1 cellular context compared by ENCODE assay signal in genomic region chr2:215793747-215794595, GRCh38.
TF ChIP-seq lines count a peak whose summit lies in the region.

No MANE protein-coding gene starts in this region.

TF ChIP-seq in HepG2, 621 proteins besides CTCF, POLR2A, EP300 and RAD21 (continued from another document and continues in another):
- TF ChIP-seq TFDP1 (CRISPR knock-in tag; IDR thresholded peaks at IDR 0.05; ENCODE audit: borderline replicate concordance) (peak; percentile 80; the same call in 1 of the 2 replicates), DBP (CRISPR knock-in tag; IDR thresholded peaks at IDR 0.05; ENCODE audit: not compliant biosample characterization) (peak; percentile 56), MAZ (IDR thresholded peaks at IDR 0.05; ENCODE audit: borderline replicate concordance, low read depth, low read length) (no peak), MAZ (CRISPR knock-in tag; IDR thresholded peaks at IDR 0.05; ENCODE audit: low read depth) (peak; percentile 72), ZNF501 (CRISPR knock-in tag; IDR thresholded peaks at IDR 0.05) (no peak), HOXA9 (CRISPR knock-in tag; IDR thresholded peaks at IDR 0.05; ENCODE audit: borderline replicate concordance) (no peak), ZSCAN9 (CRISPR knock-in tag; IDR thresholded peaks at IDR 0.05; ENCODE audit: borderline replicate concordance) (peak; percentile 96), PAXIP1 (CRISPR knock-in tag; conservative IDR thresholded peaks at IDR 0.05) (peak; percentile 97), ELF4 (CRISPR knock-in tag; IDR thresholded peaks at IDR 0.05; ENCODE audit: borderline replicate concordance) (peak; percentile 83; the same call in 1 of the 2 replicates), ZNF160 (CRISPR knock-in tag; IDR thresholded peaks at IDR 0.05) (peak; percentile 36; the same call in 1 of the 2 replicates), RELA (CRISPR knock-in tag; IDR thresholded peaks at IDR 0.05) (no peak), RFXAP (CRISPR knock-in tag; IDR thresholded peaks at IDR 0.05; ENCODE audit: borderline replicate concordance) (peak; percentile 64; the same call in 1 of the 2 replicates), FUBP1 (CRISPR knock-in tag; IDR thresholded peaks at IDR 0.05; ENCODE audit: borderline replicate concordance) (no peak), ZHX2 (IDR thresholded peaks at IDR 0.05; ENCODE audit: low read depth) (peak; percentile 58; the same call in 1 of the 2 replicates), ZHX2 (CRISPR knock-in tag; IDR thresholded peaks at IDR 0.05; ENCODE audit: borderline replicate concordance) (peak; percentile 69; the same call in 1 of the 2 replicates), HOXA5 (CRISPR knock-in tag; IDR thresholded peaks at IDR 0.05) (peak; percentile 94; the same call in 1 of the 2 replicates), ZFAT (CRISPR knock-in tag; conservative IDR thresholded peaks at IDR 0.05) (no peak), JARID2 (CRISPR knock-in tag; IDR thresholded peaks at IDR 0.05; ENCODE audit: insufficient replicate concordance) (peak; percentile 92), NFKBIZ (CRISPR knock-in tag; IDR thresholded peaks at IDR 0.05) (peak; percentile 90; the same call in 1 of the 2 replicates), SIN3A (IDR thresholded peaks at IDR 0.05; ENCODE audit: borderline replicate concordance, low read depth, low read length) (0 out of 2 replicates have a peak, but pooled peaks have one; percentile 47), ZUFSP (CRISPR knock-in tag; IDR thresholded peaks at IDR 0.05; ENCODE audit: borderline replicate concordance) (no peak), ZFP1 (CRISPR knock-in tag; IDR thresholded peaks at IDR 0.05) (peak; percentile 90), BCL3 (CRISPR knock-in tag; IDR thresholded peaks at IDR 0.05) (no peak), NR3C1 (CRISPR knock-in tag; IDR thresholded peaks at IDR 0.05) (no peak), CBX2 (IDR thresholded peaks at IDR 0.05; ENCODE audit: low read depth, low read length) (no peak), CBX2 (CRISPR knock-in tag; IDR thresholded peaks at IDR 0.05; ENCODE audit: low read depth) (peak; percentile 89; the same call in 1 of the 2 replicates), ZSCAN5A (CRISPR knock-in tag; IDR thresholded peaks at IDR 0.05; ENCODE audit: borderline replicate concordance) (peak; percentile 94; the same call in 1 of the 2 replicates), PRPF4 (IDR thresholded peaks at IDR 0.05; ENCODE audit: low read depth, low read length, poor library complexity, severe bottlenecking) (no peak), KLF11 (CRISPR knock-in tag; IDR thresholded peaks at IDR 0.05) (peak; percentile 94; the same call in 1 of the 2 replicates), UBTF (CRISPR knock-in tag; IDR thresholded peaks at IDR 0.05) (peak; percentile 52; the same call in 1 of the 2 replicates)
